ENCODE assay signal across 1 cellular context in the genomic region with DNA sequence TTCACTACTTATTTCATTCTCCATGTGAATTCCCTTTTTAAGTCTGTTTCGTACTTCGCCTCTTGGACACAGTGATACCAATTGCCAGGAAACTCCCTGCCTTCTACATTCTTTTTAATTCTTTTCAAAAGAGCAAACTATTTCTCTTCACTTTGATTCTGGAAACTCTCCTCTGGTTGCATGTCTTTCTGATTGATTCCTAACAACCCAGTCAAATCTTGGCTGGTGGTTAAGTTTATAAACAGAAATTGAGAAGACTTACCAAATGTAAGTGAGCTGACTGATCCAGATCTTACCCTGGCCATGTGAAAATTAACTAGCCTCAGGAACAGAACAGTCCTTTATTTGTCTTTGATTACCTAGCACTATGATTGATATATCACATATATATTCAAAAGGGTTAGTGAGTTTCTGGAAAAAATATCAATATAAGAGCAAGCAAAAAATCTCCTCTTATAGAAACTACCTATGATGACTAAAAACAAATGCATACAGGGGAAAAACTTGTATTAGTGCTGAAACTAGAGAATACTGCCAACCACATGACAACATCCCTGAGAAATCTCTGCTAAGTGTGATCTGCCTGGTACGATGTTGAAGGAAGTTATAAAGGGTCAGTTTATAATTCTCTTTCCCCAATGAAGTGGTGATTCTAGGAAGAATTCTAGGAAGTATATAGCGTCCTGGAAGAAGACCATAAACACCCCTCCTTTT.
TF ChIP-seq lines count a peak whose summit lies in the region.

No MANE protein-coding gene starts in this region.

TF ChIP-seq in IMR-90, 13 proteins besides CTCF, POLR2A, EP300 and RAD21 (continued from another document):
- TF ChIP-seq, protein P1, sequence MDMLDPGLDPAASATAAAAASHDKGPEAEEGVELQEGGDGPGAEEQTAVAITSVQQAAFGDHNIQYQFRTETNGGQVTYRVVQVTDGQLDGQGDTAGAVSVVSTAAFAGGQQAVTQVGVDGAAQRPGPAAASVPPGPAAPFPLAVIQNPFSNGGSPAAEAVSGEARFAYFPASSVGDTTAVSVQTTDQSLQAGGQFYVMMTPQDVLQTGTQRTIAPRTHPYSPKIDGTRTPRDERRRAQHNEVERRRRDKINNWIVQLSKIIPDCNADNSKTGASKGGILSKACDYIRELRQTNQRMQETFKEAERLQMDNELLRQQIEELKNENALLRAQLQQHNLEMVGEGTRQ (IDR thresholded peaks at IDR 0.05; ENCODE audit: low read depth, low read length): no peak
- TF ChIP-seq, protein P2, sequence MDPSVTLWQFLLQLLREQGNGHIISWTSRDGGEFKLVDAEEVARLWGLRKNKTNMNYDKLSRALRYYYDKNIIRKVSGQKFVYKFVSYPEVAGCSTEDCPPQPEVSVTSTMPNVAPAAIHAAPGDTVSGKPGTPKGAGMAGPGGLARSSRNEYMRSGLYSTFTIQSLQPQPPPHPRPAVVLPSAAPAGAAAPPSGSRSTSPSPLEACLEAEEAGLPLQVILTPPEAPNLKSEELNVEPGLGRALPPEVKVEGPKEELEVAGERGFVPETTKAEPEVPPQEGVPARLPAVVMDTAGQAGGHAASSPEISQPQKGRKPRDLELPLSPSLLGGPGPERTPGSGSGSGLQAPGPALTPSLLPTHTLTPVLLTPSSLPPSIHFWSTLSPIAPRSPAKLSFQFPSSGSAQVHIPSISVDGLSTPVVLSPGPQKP (IDR thresholded peaks at IDR 0.05; ENCODE audit: borderline replicate concordance, low read depth, low read length): no peak
